Comparison of ENCODE assay signal across 8 cellular contexts in the genomic region with DNA sequence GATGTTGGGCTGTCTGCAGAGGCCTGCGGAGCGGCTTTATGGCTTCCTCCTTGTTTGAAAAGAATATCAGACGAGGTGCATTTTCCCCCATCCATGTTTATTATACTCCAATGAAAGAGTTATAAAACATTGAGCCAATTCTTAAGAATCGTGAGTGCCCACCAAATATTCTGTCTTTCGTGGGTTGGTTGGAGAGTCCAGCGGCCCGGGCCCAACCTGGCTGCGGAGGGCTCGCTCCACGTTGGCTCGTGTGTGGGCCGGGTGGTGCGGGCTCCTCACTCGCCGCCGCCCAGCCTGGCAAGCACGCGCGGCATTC. TPM values are rescaled to one million over a fixed set of nuclear protein-coding genes. Genes with fewer than 3 reads are reported as not detected.
A peak's percentile ranks its signal among the peaks of the same experiment; 100 is the strongest.
DNase-seq lines count a peak whose midpoint lies in the region; ATAC-seq and TF ChIP-seq lines count a peak whose summit lies in the region.

No MANE protein-coding gene starts in this region.

- intact Hi-C loops in natural killer cell (cut with micrococcal nuclease), result loop anchor here (5.0 kb wide), 1 partner anchor 47 kb away; no protein-coding TSS in a partner anchor

- peaks cover 0 to 5% of the 10 kb centered on the region in 2 donors for H3K27me3 Mint-ChIP-seq in natural killer cell (ENCODE audit: low read depth in 2 of 2)

- no peaks in the 10 kb centered on the region for H3K27me3 ChIP-seq in MG63
- H3K27me3 ChIP-seq in effector memory CD4-positive, alpha-beta T cell (replicated peaks; ENCODE audit: control insufficient read depth, insufficient read depth, low read length, poor library complexity, severe bottlenecking), result no peaks in the 10 kb centered on the region

- no peak overlapping the region for H3K27ac Mint-ChIP-seq in natural killer cell

- H3K9me3 ChIP-seq in MG63, result no peaks in the 10 kb centered on the region
- no peaks in the 10 kb centered on the region for H3K9me3 ChIP-seq in effector memory CD4-positive, alpha-beta T cell (ENCODE audit: control insufficient read depth, low read length)

- CTCF ChIA-PET in GM10248 (lab: Yijun Ruan, JAX), result no interaction called here

- DNase-seq in AG09309 (ENCODE audit: low read depth) (no peak), MG63 (no peak), natural killer cell (no peak), GM10248 (ENCODE audit: extremely low spot score) (no peak), NCI-H146 (lab: John Stamatoyannopoulos, UW) (no peak), NCI-H524 treated with DMSO at 0.1 percent for 48 hours (lab: John Stamatoyannopoulos, UW) (no peak), C1 segment of cervical spinal cord (lab: John Stamatoyannopoulos, UW) (no peak)
- DNase-seq in effector memory CD4-positive, alpha-beta T cell, result no peak

- peak overlapping the region; percentile 51 for H3K27ac ChIP-seq in effector memory CD4-positive, alpha-beta T cell (ENCODE audit: insufficient read depth, low read length, poor library complexity, severe bottlenecking)

- POLR2A ChIA-PET in GM10248 (lab: Yijun Ruan, JAX), result no interaction called here

- no peaks in the 10 kb centered on the region for H3K36me3 Mint-ChIP-seq in natural killer cell

- H3K4me1 Mint-ChIP-seq in natural killer cell, result peaks cover 39 to 46% of the 10 kb centered on the region in 2 donors

- H3K4me3 ChIP-seq in AG09309 (ENCODE audit: control insufficient read depth, low read depth, low read length) (peak overlapping the region; percentile 59), MG63 (peak overlapping the region; percentile 58)
- H3K4me3 ChIP-seq in effector memory CD4-positive, alpha-beta T cell (ENCODE audit: insufficient read depth, low read depth, low read length, poor library complexity, severe bottlenecking), result peak overlapping the region; percentile 72

- peaks cover 40% of the 10 kb centered on the region for H3K4me1 ChIP-seq in effector memory CD4-positive, alpha-beta T cell (ENCODE audit: control insufficient read depth, insufficient read depth, low read length, poor library complexity, severe bottlenecking)

- ATAC-seq in natural killer cell, result no peak

- no peaks in the 10 kb centered on the region for H3K9me3 Mint-ChIP-seq in natural killer cell

- peak overlapping the region; percentile 79 for H3K4me3 Mint-ChIP-seq in natural killer cell

- no peak for TF ChIP-seq CTCF in AG09309 (IDR thresholded peaks at IDR 0.05; ENCODE audit: control insufficient read depth, insufficient read depth, low read depth, low read length, missing control alignments)
- no peak for TF ChIP-seq CTCF in natural killer cell (IDR thresholded peaks at IDR 0.05)
- no peak for TF ChIP-seq CTCF in GM10248 (IDR thresholded peaks at IDR 0.05; ENCODE audit: control extremely low read depth, extremely low read depth, low read depth, missing control alignments)

- no peaks in the 10 kb centered on the region for H3K36me3 ChIP-seq in MG63
- no peaks in the 10 kb centered on the region for H3K36me3 ChIP-seq in effector memory CD4-positive, alpha-beta T cell (ENCODE audit: control insufficient read depth, insufficient read depth, low read length)

RNA-seq across cellular contexts. Expression of a gene that starts 0.7 kb away (rescaled TPM):
- 16.9 and 32.5 TPM in 2 replicates for total RNA-seq in MG63 (2014; rRNA removed; shearing (Covaris generic); ENCODE audit: low replicate concordance)
- 10 to 100 TPM; 18.9 to 35.9 (median 28.8) TPM for total RNA-seq in natural killer cell
